In the genomic region with DNA sequence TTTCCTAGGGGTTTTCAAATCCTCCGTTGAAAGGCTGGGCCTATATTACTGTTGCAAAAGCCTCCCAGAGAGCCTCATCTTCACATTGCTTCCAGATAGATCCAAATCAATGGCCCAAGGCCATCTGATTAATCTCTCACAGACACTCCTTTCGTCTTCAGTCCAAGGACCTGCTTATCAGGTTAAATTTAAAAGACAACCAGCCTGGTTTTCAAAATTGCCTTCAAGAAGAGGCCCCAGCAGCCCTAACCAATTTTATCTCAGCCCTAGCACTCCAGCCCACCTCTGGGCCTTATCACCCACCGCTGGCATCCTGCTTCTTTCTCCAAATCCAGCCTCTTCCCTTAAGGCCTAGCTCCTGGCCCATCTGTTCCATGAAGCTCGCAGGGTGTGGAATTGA, we compare ENCODE assay signal across 2 cellular contexts.
TF ChIP-seq lines count a peak whose summit lies in the region.

No MANE protein-coding gene starts in this region.

TF ChIP-seq in GM23338, 12 proteins besides CTCF, POLR2A, EP300 and RAD21 (continues in another document):
- TF ChIP-seq POLR2AphosphoS5 (IDR thresholded peaks at IDR 0.05; ENCODE audit: low read depth) (no peak), JUNB (IDR thresholded peaks at IDR 0.05; ENCODE audit: unreplicated experiment) (no peak), NANOG (IDR thresholded peaks at IDR 0.05; ENCODE audit: borderline replicate concordance) (no peak), ZNF114 (CRISPR knock-in tag; IDR thresholded peaks at IDR 0.05) (no peak), EZH2phosphoT487 (IDR thresholded peaks at IDR 0.05; ENCODE audit: unreplicated experiment) (no peak), CREB1 (CRISPR knock-in tag; IDR thresholded peaks at IDR 0.05; ENCODE audit: low read depth) (no peak), ZNF331 (CRISPR knock-in tag; IDR thresholded peaks at IDR 0.05; ENCODE audit: low read depth) (no peak), STAT1 (IDR thresholded peaks at IDR 0.05; ENCODE audit: unreplicated experiment) (no peak), EZH2 (IDR thresholded peaks at IDR 0.05; ENCODE audit: low read depth, unreplicated experiment) (no peak)
- TF ChIP-seq, protein P1, sequence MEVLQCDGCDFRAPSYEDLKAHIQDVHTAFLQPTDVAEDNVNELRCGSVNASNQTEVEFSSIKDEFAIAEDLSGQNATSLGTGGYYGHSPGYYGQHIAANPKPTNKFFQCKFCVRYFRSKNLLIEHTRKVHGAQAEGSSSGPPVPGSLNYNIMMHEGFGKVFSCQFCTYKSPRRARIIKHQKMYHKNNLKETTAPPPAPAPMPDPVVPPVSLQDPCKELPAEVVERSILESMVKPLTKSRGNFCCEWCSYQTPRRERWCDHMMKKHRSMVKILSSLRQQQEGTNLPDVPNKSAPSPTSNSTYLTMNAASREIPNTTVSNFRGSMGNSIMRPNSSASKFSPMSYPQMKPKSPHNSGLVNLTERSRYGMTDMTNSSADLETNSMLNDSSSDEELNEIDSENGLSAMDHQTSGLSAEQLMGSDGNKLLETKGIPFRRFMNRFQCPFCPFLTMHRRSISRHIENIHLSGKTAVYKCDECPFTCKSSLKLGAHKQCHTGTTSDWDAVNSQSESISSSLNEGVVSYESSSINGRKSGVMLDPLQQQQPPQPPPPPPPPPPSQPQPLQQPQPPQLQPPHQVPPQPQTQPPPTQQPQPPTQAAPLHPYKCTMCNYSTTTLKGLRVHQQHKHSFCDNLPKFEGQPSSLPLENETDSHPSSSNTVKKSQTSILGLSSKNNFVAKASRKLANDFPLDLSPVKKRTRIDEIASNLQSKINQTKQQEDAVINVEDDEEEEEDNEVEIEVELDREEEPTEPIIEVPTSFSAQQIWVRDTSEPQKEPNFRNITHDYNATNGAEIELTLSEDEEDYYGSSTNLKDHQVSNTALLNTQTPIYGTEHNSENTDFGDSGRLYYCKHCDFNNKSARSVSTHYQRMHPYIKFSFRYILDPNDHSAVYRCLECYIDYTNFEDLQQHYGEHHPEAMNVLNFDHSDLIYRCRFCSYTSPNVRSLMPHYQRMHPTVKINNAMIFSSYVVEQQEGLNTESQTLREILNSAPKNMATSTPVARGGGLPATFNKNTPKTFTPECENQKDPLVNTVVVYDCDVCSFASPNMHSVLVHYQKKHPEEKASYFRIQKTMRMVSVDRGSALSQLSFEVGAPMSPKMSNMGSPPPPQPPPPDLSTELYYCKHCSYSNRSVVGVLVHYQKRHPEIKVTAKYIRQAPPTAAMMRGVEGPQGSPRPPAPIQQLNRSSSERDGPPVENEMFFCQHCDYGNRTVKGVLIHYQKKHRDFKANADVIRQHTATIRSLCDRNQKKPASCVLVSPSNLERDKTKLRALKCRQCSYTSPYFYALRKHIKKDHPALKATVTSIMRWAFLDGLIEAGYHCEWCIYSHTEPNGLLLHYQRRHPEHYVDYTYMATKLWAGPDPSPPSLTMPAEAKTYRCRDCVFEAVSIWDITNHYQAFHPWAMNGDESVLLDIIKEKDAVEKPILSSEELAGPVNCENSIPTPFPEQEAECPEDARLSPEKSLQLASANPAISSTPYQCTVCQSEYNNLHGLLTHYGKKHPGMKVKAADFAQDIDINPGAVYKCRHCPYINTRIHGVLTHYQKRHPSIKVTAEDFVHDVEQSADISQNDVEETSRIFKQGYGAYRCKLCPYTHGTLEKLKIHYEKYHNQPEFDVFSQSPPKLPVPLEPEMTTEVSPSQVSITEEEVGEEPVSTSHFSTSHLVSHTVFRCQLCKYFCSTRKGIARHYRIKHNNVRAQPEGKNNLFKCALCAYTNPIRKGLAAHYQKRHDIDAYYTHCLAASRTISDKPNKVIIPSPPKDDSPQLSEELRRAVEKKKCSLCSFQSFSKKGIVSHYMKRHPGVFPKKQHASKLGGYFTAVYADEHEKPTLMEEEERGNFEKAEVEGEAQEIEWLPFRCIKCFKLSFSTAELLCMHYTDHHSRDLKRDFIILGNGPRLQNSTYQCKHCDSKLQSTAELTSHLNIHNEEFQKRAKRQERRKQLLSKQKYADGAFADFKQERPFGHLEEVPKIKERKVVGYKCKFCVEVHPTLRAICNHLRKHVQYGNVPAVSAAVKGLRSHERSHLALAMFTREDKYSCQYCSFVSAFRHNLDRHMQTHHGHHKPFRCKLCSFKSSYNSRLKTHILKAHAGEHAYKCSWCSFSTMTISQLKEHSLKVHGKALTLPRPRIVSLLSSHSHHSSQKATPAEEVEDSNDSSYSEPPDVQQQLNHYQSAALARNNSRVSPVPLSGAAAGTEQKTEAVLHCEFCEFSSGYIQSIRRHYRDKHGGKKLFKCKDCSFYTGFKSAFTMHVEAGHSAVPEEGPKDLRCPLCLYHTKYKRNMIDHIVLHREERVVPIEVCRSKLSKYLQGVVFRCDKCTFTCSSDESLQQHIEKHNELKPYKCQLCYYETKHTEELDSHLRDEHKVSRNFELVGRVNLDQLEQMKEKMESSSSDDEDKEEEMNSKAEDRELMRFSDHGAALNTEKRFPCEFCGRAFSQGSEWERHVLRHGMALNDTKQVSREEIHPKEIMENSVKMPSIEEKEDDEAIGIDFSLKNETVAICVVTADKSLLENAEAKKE (CRISPR knock-in tag; IDR thresholded peaks at IDR 0.05) = no peak
- TF ChIP-seq, protein P2, sequence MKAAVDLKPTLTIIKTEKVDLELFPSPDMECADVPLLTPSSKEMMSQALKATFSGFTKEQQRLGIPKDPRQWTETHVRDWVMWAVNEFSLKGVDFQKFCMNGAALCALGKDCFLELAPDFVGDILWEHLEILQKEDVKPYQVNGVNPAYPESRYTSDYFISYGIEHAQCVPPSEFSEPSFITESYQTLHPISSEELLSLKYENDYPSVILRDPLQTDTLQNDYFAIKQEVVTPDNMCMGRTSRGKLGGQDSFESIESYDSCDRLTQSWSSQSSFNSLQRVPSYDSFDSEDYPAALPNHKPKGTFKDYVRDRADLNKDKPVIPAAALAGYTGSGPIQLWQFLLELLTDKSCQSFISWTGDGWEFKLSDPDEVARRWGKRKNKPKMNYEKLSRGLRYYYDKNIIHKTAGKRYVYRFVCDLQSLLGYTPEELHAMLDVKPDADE (IDR thresholded peaks at IDR 0.05) = no peak

TF ChIP-seq in SK-N-SH treated with all-trans-retinoic acid at 6 μM for 48 hours, 23 proteins besides CTCF, POLR2A, EP300 and RAD21:
- TF ChIP-seq RARB (CRISPR knock-in tag; IDR thresholded peaks at IDR 0.05) (no peak), ISL1 (CRISPR knock-in tag; IDR thresholded peaks at IDR 0.05) (no peak), BACH2 (CRISPR knock-in tag; IDR thresholded peaks at IDR 0.05; ENCODE audit: borderline replicate concordance) (no peak), ZNF8 (CRISPR knock-in tag; IDR thresholded peaks at IDR 0.05) (no peak), PPARA (CRISPR knock-in tag; IDR thresholded peaks at IDR 0.05; ENCODE audit: borderline replicate concordance) (no peak), TCF4 (CRISPR knock-in tag; IDR thresholded peaks at IDR 0.05; ENCODE audit: borderline replicate concordance) (no peak), OSR1 (CRISPR knock-in tag; IDR thresholded peaks at IDR 0.05) (no peak), ARNTL (CRISPR knock-in tag; IDR thresholded peaks at IDR 0.05; ENCODE audit: borderline replicate concordance, low read depth) (no peak)
- TF ChIP-seq, protein P3, sequence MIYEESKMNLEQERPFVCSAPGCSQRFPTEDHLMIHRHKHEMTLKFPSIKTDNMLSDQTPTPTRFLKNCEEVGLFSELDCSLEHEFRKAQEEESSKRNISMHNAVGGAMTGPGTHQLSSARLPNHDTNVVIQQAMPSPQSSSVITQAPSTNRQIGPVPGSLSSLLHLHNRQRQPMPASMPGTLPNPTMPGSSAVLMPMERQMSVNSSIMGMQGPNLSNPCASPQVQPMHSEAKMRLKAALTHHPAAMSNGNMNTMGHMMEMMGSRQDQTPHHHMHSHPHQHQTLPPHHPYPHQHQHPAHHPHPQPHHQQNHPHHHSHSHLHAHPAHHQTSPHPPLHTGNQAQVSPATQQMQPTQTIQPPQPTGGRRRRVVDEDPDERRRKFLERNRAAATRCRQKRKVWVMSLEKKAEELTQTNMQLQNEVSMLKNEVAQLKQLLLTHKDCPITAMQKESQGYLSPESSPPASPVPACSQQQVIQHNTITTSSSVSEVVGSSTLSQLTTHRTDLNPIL (CRISPR knock-in tag; IDR thresholded peaks at IDR 0.05; ENCODE audit: low read depth) = no peak
